Comparison of ENCODE assay signal across 8 cellular contexts in the genomic region with DNA sequence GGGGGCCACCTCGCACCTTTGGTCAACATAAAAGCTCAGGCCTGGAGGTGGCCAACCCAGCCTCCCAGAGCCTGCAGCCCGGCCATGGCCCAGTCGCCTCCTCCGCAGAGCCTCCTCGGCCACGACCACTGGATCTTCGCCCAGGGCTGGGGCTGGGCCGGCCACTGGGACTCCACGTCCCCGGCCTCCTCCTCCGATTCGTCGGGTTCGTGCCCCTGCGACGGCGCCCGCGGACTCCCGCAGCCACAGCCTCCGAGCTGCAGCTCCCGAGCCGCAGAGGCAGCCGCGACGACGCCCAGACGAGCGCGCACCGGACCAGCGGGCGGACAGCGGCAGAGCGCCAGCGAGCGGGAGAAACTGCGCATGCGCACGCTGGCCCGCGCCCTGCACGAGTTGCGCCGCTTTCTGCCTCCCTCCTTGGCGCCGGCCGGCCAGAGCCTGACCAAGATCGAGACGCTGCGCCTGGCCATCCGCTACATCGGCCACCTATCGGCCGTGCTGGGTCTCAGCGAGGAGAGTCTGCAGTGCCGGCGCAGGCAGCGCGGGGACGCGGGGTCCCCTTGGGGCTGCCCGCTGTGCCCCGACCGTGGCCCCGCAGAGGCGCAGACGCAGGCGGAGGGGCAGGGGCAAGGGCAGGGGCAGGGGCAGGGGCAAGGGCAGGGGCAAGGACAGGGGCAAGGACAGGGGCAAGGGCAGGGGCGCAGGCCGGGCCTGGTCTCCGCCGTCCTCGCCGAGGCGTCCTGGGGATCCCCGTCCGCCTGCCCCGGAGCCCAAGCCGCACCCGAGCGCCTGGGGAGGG. TPM values are rescaled to one million over a fixed set of nuclear protein-coding genes. Genes with fewer than 3 reads are reported as not detected.
A peak's percentile ranks its signal among the peaks of the same experiment; 100 is the strongest.
DNase-seq lines count a peak whose midpoint lies in the region; ATAC-seq lines count a peak whose summit lies in the region.

A gene with protein sequence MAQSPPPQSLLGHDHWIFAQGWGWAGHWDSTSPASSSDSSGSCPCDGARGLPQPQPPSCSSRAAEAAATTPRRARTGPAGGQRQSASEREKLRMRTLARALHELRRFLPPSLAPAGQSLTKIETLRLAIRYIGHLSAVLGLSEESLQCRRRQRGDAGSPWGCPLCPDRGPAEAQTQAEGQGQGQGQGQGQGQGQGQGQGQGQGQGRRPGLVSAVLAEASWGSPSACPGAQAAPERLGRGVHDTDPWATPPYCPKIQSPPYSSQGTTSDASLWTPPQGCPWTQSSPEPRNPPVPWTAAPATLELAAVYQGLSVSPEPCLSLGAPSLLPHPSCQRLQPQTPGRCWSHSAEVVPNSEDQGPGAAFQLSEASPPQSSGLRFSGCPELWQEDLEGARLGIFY (plus strand): TSS at position 59 of the 799 bp plus-strand sequence. CDS start 26 bp downstream, at position 85.

- no peaks in the 10 kb centered on the region for H3K9me3 ChIP-seq in naive thymus-derived CD4-positive, alpha-beta T cell (ENCODE audit: control insufficient read depth in 2 of 3, low read length in 3 of 3)

- no peak within 1 kb of the TSS for H3K27ac Mint-ChIP-seq in activated T-cell treated with anti-CD3 and anti-CD28 coated beads, Interleukin-2, amount 50 U/mL, for 72 hours
- H3K27ac Mint-ChIP-seq in naive thymus-derived CD4-positive, alpha-beta T cell: no peak within 1 kb of the TSS

- peak within 1 kb of the TSS; percentile 24 for H3K4me3 ChIP-seq in naive thymus-derived CD4-positive, alpha-beta T cell (ENCODE audit: low read length)

- DNase-seq in ELF-1 (ENCODE audit: low read depth, low spot score) (peak; percentile 96), NOMO-1 (lab: John Stamatoyannopoulos, UW; ENCODE audit: unreplicated experiment in 2 of 2) (peak; percentile 78 to 80), fibroblast of peridontal ligament (ENCODE audit: extremely low read depth) (peak; percentile 64), NCI-H2107 (lab: John Stamatoyannopoulos, UW) (no peak)
- DNase-seq in activated T-cell treated with anti-CD3 and anti-CD28 coated beads, Interleukin-2, amount 50 U/mL, for 72 hours: peak; percentile 68 to 69
- DNase-seq in naive thymus-derived CD4-positive, alpha-beta T cell: peak in 7 of 9 donors; percentile 24 to 69 (median 43)
- peak in 4 of 6 experiments; percentile 9 to 36 (median 30) for DNase-seq in stimulated activated naive CD4-positive, alpha-beta T cell (lab: John Stamatoyannopoulos, UW)

- H3K4me3 Mint-ChIP-seq in activated T-cell treated with anti-CD3 and anti-CD28 coated beads, Interleukin-2, amount 50 U/mL, for 72 hours: peak within 1 kb of the TSS; percentile 69 to 76
- H3K4me3 Mint-ChIP-seq in naive thymus-derived CD4-positive, alpha-beta T cell: peak within 1 kb of the TSS in 9 of 10 donors; percentile 34 to 80 (median 64)

- H3K36me3 ChIP-seq in naive thymus-derived CD4-positive, alpha-beta T cell (ENCODE audit: control insufficient read depth in 2 of 3, insufficient read depth in 3 of 3, low read length in 3 of 3): no peaks in the 10 kb centered on the region

- H3K27ac ChIP-seq in naive thymus-derived CD4-positive, alpha-beta T cell (ENCODE audit: low read depth, low read length): no peak within 1 kb of the TSS

- no peaks in the 10 kb centered on the region for H3K9me3 Mint-ChIP-seq in activated T-cell treated with anti-CD3 and anti-CD28 coated beads, Interleukin-2, amount 50 U/mL, for 72 hours
- no peaks in the 10 kb centered on the region for H3K9me3 Mint-ChIP-seq in naive thymus-derived CD4-positive, alpha-beta T cell

- H3K4me1 Mint-ChIP-seq in activated T-cell treated with anti-CD3 and anti-CD28 coated beads, Interleukin-2, amount 50 U/mL, for 72 hours (ENCODE audit: low read depth): peaks cover 12% of the 10 kb centered on the region
- peaks cover 0 to 13% (median 0%) of the 10 kb centered on the region in 7 donors for H3K4me1 Mint-ChIP-seq in naive thymus-derived CD4-positive, alpha-beta T cell

- intact Hi-C loops in naive thymus-derived CD4-positive, alpha-beta T cell (cut with micrococcal nuclease): no loop called here

- no peaks in the 10 kb centered on the region for H3K27me3 ChIP-seq in naive thymus-derived CD4-positive, alpha-beta T cell (ENCODE audit: control insufficient read depth in 2 of 2, insufficient read depth in 2 of 2, low read length in 2 of 2)

- CTCF ChIA-PET in naive thymus-derived CD4-positive, alpha-beta T cell (lab: Charles Lee): no interaction called here

- H3K36me3 Mint-ChIP-seq in activated T-cell treated with anti-CD3 and anti-CD28 coated beads, Interleukin-2, amount 50 U/mL, for 72 hours (ENCODE audit: insufficient read depth in 2 of 2): no peaks in the 10 kb centered on the region
- no peaks in the 10 kb centered on the region for H3K36me3 Mint-ChIP-seq in naive thymus-derived CD4-positive, alpha-beta T cell

- H3K4me1 ChIP-seq in naive thymus-derived CD4-positive, alpha-beta T cell (ENCODE audit: control insufficient read depth in 2 of 2, insufficient read depth in 2 of 2, low read length in 2 of 2): no peaks in the 10 kb centered on the region

- POLR2A ChIA-PET in naive thymus-derived CD4-positive, alpha-beta T cell (lab: Charles Lee): no interaction called here

- ATAC-seq in HG02970 (IDR thresholded peaks at IDR 0.05; ENCODE audit: low FRiP score, unreplicated experiment): peak; percentile 56
- peak; percentile 79 to 82 for ATAC-seq in activated T-cell treated with anti-CD3 and anti-CD28 coated beads, Interleukin-2, amount 50 U/mL, for 72 hours (replicated peaks in 1 of 2)
- ATAC-seq in naive thymus-derived CD4-positive, alpha-beta T cell: peak; percentile 68

- H3K27me3 Mint-ChIP-seq in activated T-cell treated with anti-CD3 and anti-CD28 coated beads, Interleukin-2, amount 50 U/mL, for 72 hours (ENCODE audit: low read depth): peaks cover 26% of the 10 kb centered on the region
- peaks cover 14 to 29% (median 22%) of the 10 kb centered on the region in 5 donors for H3K27me3 Mint-ChIP-seq in naive thymus-derived CD4-positive, alpha-beta T cell

RNA-seq across cellular contexts. Expression of the gene that starts here (rescaled TPM):
- not detected for total RNA-seq in activated T-cell treated with anti-CD3 and anti-CD28 coated beads, Interleukin-2, amount 50 U/mL, for 72 hours
- total RNA-seq in naive thymus-derived CD4-positive, alpha-beta T cell: not detected
- polyA plus RNA-seq in naive thymus-derived CD4-positive, alpha-beta T cell: not detected

Comparison
In these comparisons a context has a peak if more than half of its experiments do, and no peak if none do; other contexts are left out.
1. Peak in DNase-seq and ATAC-seq in activated T-cell treated with anti-CD3 and anti-CD28 coated beads, Interleukin-2, amount 50 U/mL, for 72 hours; RNA of the gene not detected or under 1 TPM.
2. Peak in DNase-seq, ATAC-seq and H3K4me3 ChIP-seq in naive thymus-derived CD4-positive, alpha-beta T cell; RNA of the gene not detected or under 1 TPM.